Comparison of ENCODE assay signal across 1 cellular context in the genomic region with DNA sequence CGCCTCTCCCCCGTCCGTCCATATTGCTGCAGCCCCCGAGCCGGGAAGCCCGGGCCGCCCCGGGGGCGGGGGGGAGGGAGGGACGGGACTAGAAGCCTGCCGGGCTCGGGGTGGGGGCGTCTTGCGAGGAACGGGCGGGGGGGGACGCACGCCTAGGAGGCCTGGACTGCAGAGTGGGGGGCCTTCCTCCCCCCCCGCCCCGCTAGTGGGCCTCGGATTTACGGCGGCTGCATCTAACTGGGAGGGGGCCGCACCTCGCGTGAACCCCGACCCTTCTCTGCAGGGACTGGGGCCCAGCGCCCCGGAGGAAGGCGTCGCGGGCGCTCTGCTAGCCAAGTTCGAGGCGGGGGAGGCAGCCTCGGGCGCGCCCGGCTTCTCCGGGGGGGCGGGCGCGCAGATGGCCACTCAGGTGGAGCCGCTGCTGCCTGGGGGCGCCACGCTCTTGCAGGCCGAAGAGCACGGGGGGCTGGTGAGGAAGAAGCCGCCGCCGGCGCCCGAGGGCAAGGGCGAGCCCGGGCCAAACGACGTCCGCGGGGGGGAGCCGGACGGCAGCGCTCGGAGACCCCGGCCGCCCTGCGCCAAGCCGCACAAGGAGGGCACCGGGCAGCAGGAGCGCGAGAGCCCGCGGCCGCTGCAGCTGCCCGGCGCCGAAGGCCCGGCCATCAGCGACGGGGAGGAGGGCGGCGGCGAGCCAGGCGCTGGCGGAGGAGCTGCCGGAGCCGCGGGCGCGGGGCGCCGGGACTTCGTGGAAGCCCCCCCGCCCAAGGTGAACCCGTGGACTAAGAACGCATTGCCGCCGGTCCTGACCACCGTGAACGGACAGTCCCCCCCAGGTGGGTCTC.
A peak's percentile ranks its signal among the peaks of the same experiment; 100 is the strongest.
TF ChIP-seq lines count a peak whose summit lies in the region.

TSS of gene LARP1 (plus strand) at position 17 of the 842 bp plus-strand sequence. CDS start at position 398, 381 bp downstream.

TF ChIP-seq in H1, 55 proteins besides CTCF, POLR2A, EP300 and RAD21:
- TF ChIP-seq KDM5A (IDR thresholded peaks at IDR 0.05; ENCODE audit: low read length), result no peak
- no peak for TF ChIP-seq NANOG (IDR thresholded peaks at IDR 0.05; ENCODE audit: insufficient read depth, low read depth, low read length, poor library complexity, severe bottlenecking)
- no peak for TF ChIP-seq CHD2 (IDR thresholded peaks at IDR 0.05; ENCODE audit: low read length)
- TF ChIP-seq SIX5 (IDR thresholded peaks at IDR 0.05; ENCODE audit: low read depth, low read length), result no peak
- no peak; the same call in 1 of the 2 replicates for TF ChIP-seq RBBP5 (IDR thresholded peaks at IDR 0.05; ENCODE audit: borderline replicate concordance, low read depth, low read length)
- TF ChIP-seq HDAC6 (IDR thresholded peaks at IDR 0.05; ENCODE audit: low read depth, low read length), result no peak
- TF ChIP-seq, protein P1, sequence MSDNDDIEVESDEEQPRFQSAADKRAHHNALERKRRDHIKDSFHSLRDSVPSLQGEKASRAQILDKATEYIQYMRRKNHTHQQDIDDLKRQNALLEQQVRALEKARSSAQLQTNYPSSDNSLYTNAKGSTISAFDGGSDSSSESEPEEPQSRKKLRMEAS (IDR thresholded peaks at IDR 0.05), result no peak
- peak; percentile 66 for TF ChIP-seq TAF7 (optimal IDR thresholded peaks at IDR 0.05; ENCODE audit: borderline replicate concordance, low read depth, low read length)
- no peak for TF ChIP-seq CTBP2 (IDR thresholded peaks at IDR 0.05; ENCODE audit: borderline replicate concordance, insufficient read depth, insufficient read length, low read length)
- TF ChIP-seq, protein P2, sequence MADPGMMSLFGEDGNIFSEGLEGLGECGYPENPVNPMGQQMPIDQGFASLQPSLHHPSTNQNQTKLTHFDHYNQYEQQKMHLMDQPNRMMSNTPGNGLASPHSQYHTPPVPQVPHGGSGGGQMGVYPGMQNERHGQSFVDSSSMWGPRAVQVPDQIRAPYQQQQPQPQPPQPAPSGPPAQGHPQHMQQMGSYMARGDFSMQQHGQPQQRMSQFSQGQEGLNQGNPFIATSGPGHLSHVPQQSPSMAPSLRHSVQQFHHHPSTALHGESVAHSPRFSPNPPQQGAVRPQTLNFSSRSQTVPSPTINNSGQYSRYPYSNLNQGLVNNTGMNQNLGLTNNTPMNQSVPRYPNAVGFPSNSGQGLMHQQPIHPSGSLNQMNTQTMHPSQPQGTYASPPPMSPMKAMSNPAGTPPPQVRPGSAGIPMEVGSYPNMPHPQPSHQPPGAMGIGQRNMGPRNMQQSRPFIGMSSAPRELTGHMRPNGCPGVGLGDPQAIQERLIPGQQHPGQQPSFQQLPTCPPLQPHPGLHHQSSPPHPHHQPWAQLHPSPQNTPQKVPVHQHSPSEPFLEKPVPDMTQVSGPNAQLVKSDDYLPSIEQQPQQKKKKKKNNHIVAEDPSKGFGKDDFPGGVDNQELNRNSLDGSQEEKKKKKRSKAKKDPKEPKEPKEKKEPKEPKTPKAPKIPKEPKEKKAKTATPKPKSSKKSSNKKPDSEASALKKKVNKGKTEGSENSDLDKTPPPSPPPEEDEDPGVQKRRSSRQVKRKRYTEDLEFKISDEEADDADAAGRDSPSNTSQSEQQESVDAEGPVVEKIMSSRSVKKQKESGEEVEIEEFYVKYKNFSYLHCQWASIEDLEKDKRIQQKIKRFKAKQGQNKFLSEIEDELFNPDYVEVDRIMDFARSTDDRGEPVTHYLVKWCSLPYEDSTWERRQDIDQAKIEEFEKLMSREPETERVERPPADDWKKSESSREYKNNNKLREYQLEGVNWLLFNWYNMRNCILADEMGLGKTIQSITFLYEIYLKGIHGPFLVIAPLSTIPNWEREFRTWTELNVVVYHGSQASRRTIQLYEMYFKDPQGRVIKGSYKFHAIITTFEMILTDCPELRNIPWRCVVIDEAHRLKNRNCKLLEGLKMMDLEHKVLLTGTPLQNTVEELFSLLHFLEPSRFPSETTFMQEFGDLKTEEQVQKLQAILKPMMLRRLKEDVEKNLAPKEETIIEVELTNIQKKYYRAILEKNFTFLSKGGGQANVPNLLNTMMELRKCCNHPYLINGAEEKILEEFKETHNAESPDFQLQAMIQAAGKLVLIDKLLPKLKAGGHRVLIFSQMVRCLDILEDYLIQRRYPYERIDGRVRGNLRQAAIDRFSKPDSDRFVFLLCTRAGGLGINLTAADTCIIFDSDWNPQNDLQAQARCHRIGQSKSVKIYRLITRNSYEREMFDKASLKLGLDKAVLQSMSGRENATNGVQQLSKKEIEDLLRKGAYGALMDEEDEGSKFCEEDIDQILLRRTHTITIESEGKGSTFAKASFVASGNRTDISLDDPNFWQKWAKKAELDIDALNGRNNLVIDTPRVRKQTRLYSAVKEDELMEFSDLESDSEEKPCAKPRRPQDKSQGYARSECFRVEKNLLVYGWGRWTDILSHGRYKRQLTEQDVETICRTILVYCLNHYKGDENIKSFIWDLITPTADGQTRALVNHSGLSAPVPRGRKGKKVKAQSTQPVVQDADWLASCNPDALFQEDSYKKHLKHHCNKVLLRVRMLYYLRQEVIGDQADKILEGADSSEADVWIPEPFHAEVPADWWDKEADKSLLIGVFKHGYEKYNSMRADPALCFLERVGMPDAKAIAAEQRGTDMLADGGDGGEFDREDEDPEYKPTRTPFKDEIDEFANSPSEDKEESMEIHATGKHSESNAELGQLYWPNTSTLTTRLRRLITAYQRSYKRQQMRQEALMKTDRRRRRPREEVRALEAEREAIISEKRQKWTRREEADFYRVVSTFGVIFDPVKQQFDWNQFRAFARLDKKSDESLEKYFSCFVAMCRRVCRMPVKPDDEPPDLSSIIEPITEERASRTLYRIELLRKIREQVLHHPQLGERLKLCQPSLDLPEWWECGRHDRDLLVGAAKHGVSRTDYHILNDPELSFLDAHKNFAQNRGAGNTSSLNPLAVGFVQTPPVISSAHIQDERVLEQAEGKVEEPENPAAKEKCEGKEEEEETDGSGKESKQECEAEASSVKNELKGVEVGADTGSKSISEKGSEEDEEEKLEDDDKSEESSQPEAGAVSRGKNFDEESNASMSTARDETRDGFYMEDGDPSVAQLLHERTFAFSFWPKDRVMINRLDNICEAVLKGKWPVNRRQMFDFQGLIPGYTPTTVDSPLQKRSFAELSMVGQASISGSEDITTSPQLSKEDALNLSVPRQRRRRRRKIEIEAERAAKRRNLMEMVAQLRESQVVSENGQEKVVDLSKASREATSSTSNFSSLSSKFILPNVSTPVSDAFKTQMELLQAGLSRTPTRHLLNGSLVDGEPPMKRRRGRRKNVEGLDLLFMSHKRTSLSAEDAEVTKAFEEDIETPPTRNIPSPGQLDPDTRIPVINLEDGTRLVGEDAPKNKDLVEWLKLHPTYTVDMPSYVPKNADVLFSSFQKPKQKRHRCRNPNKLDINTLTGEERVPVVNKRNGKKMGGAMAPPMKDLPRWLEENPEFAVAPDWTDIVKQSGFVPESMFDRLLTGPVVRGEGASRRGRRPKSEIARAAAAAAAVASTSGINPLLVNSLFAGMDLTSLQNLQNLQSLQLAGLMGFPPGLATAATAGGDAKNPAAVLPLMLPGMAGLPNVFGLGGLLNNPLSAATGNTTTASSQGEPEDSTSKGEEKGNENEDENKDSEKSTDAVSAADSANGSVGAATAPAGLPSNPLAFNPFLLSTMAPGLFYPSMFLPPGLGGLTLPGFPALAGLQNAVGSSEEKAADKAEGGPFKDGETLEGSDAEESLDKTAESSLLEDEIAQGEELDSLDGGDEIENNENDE (IDR thresholded peaks at IDR 0.05; ENCODE audit: insufficient replicate concordance, low read length), result no peak
- TF ChIP-seq HDAC2 (IDR thresholded peaks at IDR 0.05; ENCODE audit: borderline replicate concordance in 1 of 2, low read depth in 2 of 2, low read length in 2 of 2), result no peak
- TF ChIP-seq BCL11A (IDR thresholded peaks at IDR 0.05; ENCODE audit: low read depth in 2 of 2, low read length in 2 of 2), result no peak
- no peak for TF ChIP-seq BRCA1 (IDR thresholded peaks at IDR 0.05; ENCODE audit: low read depth, low read length)
- TF ChIP-seq PHF8 (conservative IDR thresholded peaks at IDR 0.05; ENCODE audit: low read depth, low read length), result peak; percentile 58
- peak; percentile 39 for TF ChIP-seq KDM4A (IDR thresholded peaks at IDR 0.05; ENCODE audit: low read depth, low read length, severe bottlenecking)
- TF ChIP-seq NRF1 (IDR thresholded peaks at IDR 0.05; ENCODE audit: low read depth, low read length), result no peak
- TF ChIP-seq TCF12 (IDR thresholded peaks at IDR 0.05; ENCODE audit: low read depth, low read length), result no peak
- no peak for TF ChIP-seq ZNF274 (IDR thresholded peaks at IDR 0.05; ENCODE audit: borderline replicate concordance, extremely low read depth, low read length)
- no peak for TF ChIP-seq SP2 (IDR thresholded peaks at IDR 0.05; ENCODE audit: low read length)
- 0 out of 2 replicates have a peak, but pooled peaks have one; percentile 0 for TF ChIP-seq TBP (IDR thresholded peaks at IDR 0.05; ENCODE audit: low read depth, low read length)
- no peak for TF ChIP-seq GTF2F1 (IDR thresholded peaks at IDR 0.05; ENCODE audit: borderline replicate concordance, low read depth, low read length)
- TF ChIP-seq, protein P3, sequence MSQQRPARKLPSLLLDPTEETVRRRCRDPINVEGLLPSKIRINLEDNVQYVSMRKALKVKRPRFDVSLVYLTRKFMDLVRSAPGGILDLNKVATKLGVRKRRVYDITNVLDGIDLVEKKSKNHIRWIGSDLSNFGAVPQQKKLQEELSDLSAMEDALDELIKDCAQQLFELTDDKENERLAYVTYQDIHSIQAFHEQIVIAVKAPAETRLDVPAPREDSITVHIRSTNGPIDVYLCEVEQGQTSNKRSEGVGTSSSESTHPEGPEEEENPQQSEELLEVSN (IDR thresholded peaks at IDR 0.05), result no peak
- TF ChIP-seq SUZ12 (IDR thresholded peaks at IDR 0.05; ENCODE audit: low read length), result no peak
- TF ChIP-seq SP4 (IDR thresholded peaks at IDR 0.05; ENCODE audit: low read length), result no peak
- 0 out of 4 replicates have a peak, but pooled peaks have one; percentile 23 to 65 for TF ChIP-seq SIN3A (conservative IDR thresholded peaks at IDR 0.05 in 1 of 2, IDR thresholded peaks at IDR 0.05 in 1 of 2; ENCODE audit: low read depth in 1 of 2, low read length in 2 of 2)
- TF ChIP-seq SP1 (IDR thresholded peaks at IDR 0.05; ENCODE audit: low read depth, low read length), result no peak
